In genomic region chr1:20476260-20477038, GRCh38 we compare ENCODE assay signal across 8 cellular contexts. TPM values are rescaled to one million over a fixed set of nuclear protein-coding genes. Genes with fewer than 3 reads are reported as not detected.
A peak's percentile ranks its signal among the peaks of the same experiment; 100 is the strongest.
DNase-seq lines count a peak whose midpoint lies in the region; ATAC-seq and TF ChIP-seq lines count a peak whose summit lies in the region.
"Had no signal": no experiment of that assay in that cellular context is flagged by ENCODE, and none has a peak within 500 bp of the region (broad histone marks: within the 10 kb centered on the region; RNA-seq: fewer than 3 reads in every experiment).

No MANE protein-coding gene starts in this region.

- no peak for ATAC-seq in stimulated activated naive CD8-positive, alpha-beta T cell treated with anti-CD3 and anti-CD28 coated beads, Interleukin-15, amount 100 ng/mL, for 72 hours

- peaks cover 48% of the 10 kb centered on the region for H3K4me1 ChIP-seq in skeletal muscle satellite cell (ENCODE audit: control insufficient read depth, insufficient read depth, low read length)

- no peaks in the 10 kb centered on the region for H3K36me3 Mint-ChIP-seq in HFFc6 (ENCODE audit: low read depth)

- no peak for DNase-seq in HFFc6
- peak; percentile 62 for DNase-seq in amniotic epithelial cell (ENCODE audit: low read depth)
- no peak for DNase-seq in NCI-H1436 (lab: John Stamatoyannopoulos, UW)
- DNase-seq in stimulated activated naive CD8-positive, alpha-beta T cell treated with anti-CD3 and anti-CD28 coated beads, Interleukin-15, amount 100 ng/mL, for 72 hours, result no peak
- DNase-seq in activated CD8-positive, alpha-beta memory T cell treated with anti-CD3 and anti-CD28 coated beads, Interleukin-2, amount 50 U/mL, for 4 hours, result no peak
- DNase-seq: NCI-H526 treated with DMSO at 0.1 percent for 48 hours had no signal

- H3K4me2 ChIP-seq in skeletal muscle satellite cell (ENCODE audit: low read length), result peak overlapping the region; percentile 46

- no peaks in the 10 kb centered on the region for H3K27me3 ChIP-seq in skeletal muscle satellite cell (ENCODE audit: control insufficient read depth, insufficient read depth, low read length)

- H3K4me3 ChIP-seq in iPS-18c (ENCODE audit: insufficient read depth, low read depth, low read length) (peak overlapping the region; percentile 34), skeletal muscle satellite cell (ENCODE audit: low read length) (no peak overlapping the region)

- H3K9me3 ChIP-seq in iPS-18c (ENCODE audit: control insufficient read depth, insufficient read depth, low read length) (no peaks in the 10 kb centered on the region), skeletal muscle satellite cell (replicated peaks; ENCODE audit: low read length) (no peaks in the 10 kb centered on the region)

- H3K4me1 Mint-ChIP-seq in HFFc6 (ENCODE audit: low read depth), result peaks cover 43% of the 10 kb centered on the region
- peaks cover 12% of the 10 kb centered on the region for H3K4me1 Mint-ChIP-seq in stimulated activated naive CD8-positive, alpha-beta T cell treated with anti-CD3 and anti-CD28 coated beads, Interleukin-15, amount 100 ng/mL, for 72 hours

- peaks cover 12% of the 10 kb centered on the region for H3K27me3 Mint-ChIP-seq in HFFc6 (ENCODE audit: insufficient read depth)
- H3K27me3 Mint-ChIP-seq in stimulated activated naive CD8-positive, alpha-beta T cell treated with anti-CD3 and anti-CD28 coated beads, Interleukin-15, amount 100 ng/mL, for 72 hours, result peaks cover 99% of the 10 kb centered on the region

- no peaks in the 10 kb centered on the region for H3K9me3 Mint-ChIP-seq in HFFc6
- H3K9me3 Mint-ChIP-seq in stimulated activated naive CD8-positive, alpha-beta T cell treated with anti-CD3 and anti-CD28 coated beads, Interleukin-15, amount 100 ng/mL, for 72 hours, result no peaks in the 10 kb centered on the region

- H3K36me3 ChIP-seq in skeletal muscle satellite cell (ENCODE audit: insufficient read depth, low read length), result no peaks in the 10 kb centered on the region

- H3K4me3 Mint-ChIP-seq in HFFc6, result peak overlapping the region; percentile 24; the same call in 1 of the 2 replicates
- H3K4me3 Mint-ChIP-seq in stimulated activated naive CD8-positive, alpha-beta T cell treated with anti-CD3 and anti-CD28 coated beads, Interleukin-15, amount 100 ng/mL, for 72 hours, result peak overlapping the region in 1 of 2 donors; percentile 39

- TF ChIP-seq CTCF in HFFc6 (IDR thresholded peaks at IDR 0.05), result no peak

- H3K27ac Mint-ChIP-seq in HFFc6, result no peak overlapping the region
- H3K27ac Mint-ChIP-seq in stimulated activated naive CD8-positive, alpha-beta T cell treated with anti-CD3 and anti-CD28 coated beads, Interleukin-15, amount 100 ng/mL, for 72 hours, result no peak overlapping the region

- H3K9ac ChIP-seq in skeletal muscle satellite cell (ENCODE audit: low read depth, low read length), result no peak overlapping the region

RNA-seq across cellular contexts. Expression of gene CAMK2N1, which starts 9.6 kb away (rescaled TPM):
- 10 to 100 TPM; 40.3 to 57.8 (median 42.6) TPM for total RNA-seq in HFFc6 (2021; fragmentation: NEBNext Ultra II Directional; extraction: Animal tissue kit (Norgen Biotek cat#: 25700))
- total RNA-seq in skeletal muscle satellite cell (2012; rRNA removed), result 14.9 and 15.0 TPM in 2 replicates

RNA-seq across cellular contexts. Expression of gene MUL1, which starts 31.5 kb away (rescaled TPM):
- total RNA-seq in HFFc6 (2021; fragmentation: NEBNext Ultra II Directional; extraction: Animal tissue kit (Norgen Biotek cat#: 25700)), result 10 to 100 TPM; 26.9 to 36.4 (median 27.8) TPM
- 26.0 and 26.1 TPM in 2 replicates for total RNA-seq in skeletal muscle satellite cell (2012; rRNA removed)
